ENCODE assay signal across 8 cellular contexts in genomic region chr5:40754381-40755092, GRCh38. TPM values are rescaled to one million over a fixed set of nuclear protein-coding genes. Genes with fewer than 3 reads are reported as not detected.
A peak's percentile ranks its signal among the peaks of the same experiment; 100 is the strongest.
DNase-seq lines count a peak whose midpoint lies in the region; ATAC-seq and TF ChIP-seq lines count a peak whose summit lies in the region.

No MANE protein-coding gene starts in this region.

- no peaks in the 10 kb centered on the region for H3K4me1 Mint-ChIP-seq in GM23338

- peaks cover 7% of the 10 kb centered on the region; the same call in 1 of the 2 replicates for H3K4me1 ChIP-seq in GM23338 (ENCODE audit: insufficient read depth)
- H3K4me1 ChIP-seq in Loucy (ENCODE audit: insufficient read depth, low read length, poor library complexity, severe bottlenecking) = peaks cover 27% of the 10 kb centered on the region
- peaks cover 12% of the 10 kb centered on the region for H3K4me1 ChIP-seq in endocrine pancreas (ENCODE audit: control insufficient read depth, insufficient read depth, low read length)
- H3K4me1 ChIP-seq in rectal smooth muscle tissue (ENCODE audit: control insufficient read depth, insufficient read depth, low read length) = peaks cover 3% of the 10 kb centered on the region

- H3K4me3 ChIP-seq in GM23338 = peak overlapping the region; percentile 63
- peak overlapping the region; percentile 92 for H3K4me3 ChIP-seq in Loucy (ENCODE audit: low read length, poor library complexity, severe bottlenecking)
- peak overlapping the region; percentile 93 for H3K4me3 ChIP-seq in endocrine pancreas (ENCODE audit: control insufficient read depth, insufficient read depth, low read length)
- H3K4me3 ChIP-seq in rectal smooth muscle tissue (ENCODE audit: low read length) = peak overlapping the region; percentile 99

- H3K27me3 Mint-ChIP-seq in GM23338 (ENCODE audit: insufficient read depth, low read depth, poor library complexity) = peaks cover 2% of the 10 kb centered on the region

- H4K20me1 ChIP-seq in GM23338 (replicated peaks; ENCODE audit: insufficient read depth) = no peaks in the 10 kb centered on the region
- H4K20me1 ChIP-seq in Loucy (ENCODE audit: insufficient read depth, low read length, poor library complexity, severe bottlenecking) = no peaks in the 10 kb centered on the region

- H3K27ac ChIP-seq in GM23338 (ENCODE audit: low read depth) = no peak overlapping the region
- H3K27ac ChIP-seq in rectal smooth muscle tissue (ENCODE audit: low read depth, low read length) = peak overlapping the region; percentile 91

- peak overlapping the region; percentile 61 for H3K4me2 ChIP-seq in GM23338
- H3K4me2 ChIP-seq in Loucy (ENCODE audit: low read depth, low read length, poor library complexity, severe bottlenecking) = peak overlapping the region; percentile 78

- H3K9ac ChIP-seq in Loucy (ENCODE audit: low read depth, low read length, poor library complexity, severe bottlenecking) (peak overlapping the region; percentile 88), endocrine pancreas (ENCODE audit: control insufficient read depth, insufficient read depth, low read length) (no peak overlapping the region), rectal smooth muscle tissue (ENCODE audit: low read length) (no peak overlapping the region)

- H3K27ac Mint-ChIP-seq in GM23338 = no peak overlapping the region

- H3K36me3 Mint-ChIP-seq in GM23338 (ENCODE audit: low read depth) = no peaks in the 10 kb centered on the region

- H3F3A ChIP-seq in GM23338 (replicated peaks; ENCODE audit: low read depth) (no peaks in the 10 kb centered on the region), Loucy (ENCODE audit: low read depth) (no peaks in the 10 kb centered on the region; the same call in 1 of the 2 replicates)

- peak; percentile 40 for DNase-seq in DMS 273 (lab: John Stamatoyannopoulos, UW; ENCODE audit: unreplicated experiment)
- DNase-seq in DMS 273 treated with DMSO at 0.1 percent for 48 hours (lab: John Stamatoyannopoulos, UW) = no peak
- no peak for DNase-seq in GM23338 (ENCODE audit: low spot score)
- no peak for DNase-seq in effector CD4-positive, alpha-beta T cell
- DNase-seq in cerebellum (ENCODE audit: low spot score) = no peak

- H3K27me3 ChIP-seq in GM23338 (ENCODE audit: insufficient read depth) = no peaks in the 10 kb centered on the region
- no peaks in the 10 kb centered on the region for H3K27me3 ChIP-seq in Loucy (ENCODE audit: insufficient read depth, low read length, poor library complexity, severe bottlenecking)
- no peaks in the 10 kb centered on the region for H3K27me3 ChIP-seq in endocrine pancreas (ENCODE audit: control insufficient read depth, insufficient read depth, low read length)
- no peaks in the 10 kb centered on the region for H3K27me3 ChIP-seq in rectal smooth muscle tissue (ENCODE audit: control insufficient read depth, insufficient read depth, low read length)

- peaks cover 16% of the 10 kb centered on the region; the same call in 1 of the 2 replicates for H3K79me2 ChIP-seq in GM23338 (replicated peaks; ENCODE audit: insufficient read depth)
- H3K79me2 ChIP-seq in Loucy (ENCODE audit: insufficient read depth, low read length) = peaks cover 32% of the 10 kb centered on the region

- no peaks in the 10 kb centered on the region for H3K36me3 ChIP-seq in GM23338 (ENCODE audit: insufficient read depth)
- peaks cover 3% of the 10 kb centered on the region; the same call in 1 of the 2 replicates for H3K36me3 ChIP-seq in Loucy (ENCODE audit: insufficient read depth, low read length)
- H3K36me3 ChIP-seq in endocrine pancreas (ENCODE audit: control insufficient read depth, insufficient read depth, low read length) = no peaks in the 10 kb centered on the region
- no peaks in the 10 kb centered on the region for H3K36me3 ChIP-seq in rectal smooth muscle tissue (ENCODE audit: control insufficient read depth, insufficient read depth, low read length)

- H3K4me3 Mint-ChIP-seq in GM23338 = no peak overlapping the region

- TF ChIP-seq CTCF in GM23338 (conservative IDR thresholded peaks at IDR 0.05; ENCODE audit: low read depth in 2 of 2) (no peak), Loucy (conservative IDR thresholded peaks at IDR 0.05; ENCODE audit: low read length) (no peak)

- no peak for ATAC-seq in GM23338

- H3K9me3 Mint-ChIP-seq in GM23338 = peaks cover 3% of the 10 kb centered on the region; the same call in 1 of the 3 replicates

- H2AFZ ChIP-seq in GM23338 = no peak overlapping the region; the same call in 1 of the 2 replicates
- H2AFZ ChIP-seq in Loucy (ENCODE audit: low read length) = peak overlapping the region; percentile 92

- H3K9me2 ChIP-seq in GM23338 (ENCODE audit: insufficient read depth) (no peaks in the 10 kb centered on the region), Loucy (replicated peaks; ENCODE audit: low read depth, low read length) (no peaks in the 10 kb centered on the region)

- H3K9me3 ChIP-seq in Loucy (ENCODE audit: insufficient read depth, low read depth, low read length) = no peaks in the 10 kb centered on the region
- no peaks in the 10 kb centered on the region for H3K9me3 ChIP-seq in endocrine pancreas (ENCODE audit: control insufficient read depth, low read length)

TF ChIP-seq in GM23338, 12 proteins besides CTCF, POLR2A, EP300 and RAD21 (continues in another document):
- no peak for TF ChIP-seq STAT1 (IDR thresholded peaks at IDR 0.05; ENCODE audit: unreplicated experiment)
- no peak for TF ChIP-seq REST (IDR thresholded peaks at IDR 0.05; ENCODE audit: unreplicated experiment)
- no peak for TF ChIP-seq EZH2 (IDR thresholded peaks at IDR 0.05; ENCODE audit: low read depth, unreplicated experiment)
- TF ChIP-seq EZH2phosphoT487 (IDR thresholded peaks at IDR 0.05; ENCODE audit: unreplicated experiment) = no peak
- no peak for TF ChIP-seq POLR2AphosphoS5 (IDR thresholded peaks at IDR 0.05; ENCODE audit: low read depth)

RNA-seq across cellular contexts. Expression of gene TTC33, which starts 1.2 kb away (rescaled TPM):
- 11.5 and 12.9 TPM in 2 replicates for total RNA-seq in GM23338 (2014; rRNA removed; shearing (Covaris generic))
- polyA plus RNA-seq in GM23338 (2016; fragmentation: Nextera tagmentation; extraction: Ambion mirVana) = 4.0 and 4.1 TPM in 2 replicates
- total RNA-seq in cerebellum = 24.9 TPM

RNA-seq across cellular contexts. Expression of gene PRKAA1, which starts 43.6 kb away (rescaled TPM):
- total RNA-seq in GM23338 (2014; rRNA removed; shearing (Covaris generic)) = 35.0 and 35.9 TPM in 2 replicates
- 7.8 and 10.3 TPM in 2 replicates for polyA plus RNA-seq in GM23338 (2016; fragmentation: Nextera tagmentation; extraction: Ambion mirVana)
- total RNA-seq in cerebellum = 59.7 TPM
